8 cellular contexts compared by ENCODE assay signal in the genomic region with DNA sequence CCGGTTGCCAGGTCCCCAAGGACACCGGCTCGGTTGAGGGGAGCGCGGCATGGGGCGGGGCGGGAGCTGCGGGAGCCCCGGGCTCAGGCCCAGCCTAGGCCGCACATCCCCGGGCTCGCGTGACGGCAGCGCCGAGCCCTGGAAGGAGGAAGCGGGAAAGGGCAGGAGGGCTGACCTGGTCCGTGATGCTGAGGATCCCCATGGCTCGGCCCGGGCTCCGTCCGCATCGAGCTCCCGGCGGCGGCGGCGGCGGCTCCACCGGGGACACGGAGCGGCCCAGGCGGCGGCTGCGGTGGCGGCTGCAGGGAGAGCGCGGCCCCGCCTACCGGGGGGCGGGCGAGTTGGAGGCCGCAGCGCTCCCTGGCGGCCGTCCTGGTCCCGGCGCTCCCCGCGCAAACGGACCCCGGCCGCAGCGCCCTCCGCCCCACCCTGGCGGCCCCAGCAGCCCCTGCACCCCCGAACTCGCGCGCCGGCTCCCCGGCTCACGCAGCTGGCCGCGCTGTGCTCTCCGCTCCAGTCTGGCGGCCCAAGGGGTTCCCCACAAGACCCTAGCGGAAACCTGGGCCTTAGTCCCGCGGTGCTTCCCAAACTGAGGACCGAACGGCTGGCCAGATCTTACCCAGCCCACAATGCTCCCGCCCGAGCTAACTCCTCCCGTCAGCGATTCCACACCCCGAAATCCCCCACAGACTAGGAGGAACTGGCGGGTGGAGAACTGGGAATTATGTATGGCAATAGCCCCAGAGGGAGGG. TPM values are rescaled to one million over a fixed set of nuclear protein-coding genes. Genes with fewer than 3 reads are reported as not detected.
A peak's percentile ranks its signal among the peaks of the same experiment; 100 is the strongest.
DNase-seq lines count a peak whose midpoint lies in the region; ATAC-seq and TF ChIP-seq lines count a peak whose summit lies in the region.

TSS of gene ANKRD52 (minus strand) at position 317 of the 752 bp plus-strand sequence. CDS start at position 202, 115 bp downstream.

- peaks cover 11% of the 10 kb centered on the region for H3K4me1 Mint-ChIP-seq in activated T-helper 2 cell treated with anti-CD3 and anti-CD28 coated beads, Interferon-gamma antibody, Interleukin-2, Interleukin-4, amounts not matched to agents 10 μg/mL and 5 μg/mL and 100 μg/mL, durations not matched to agents 14 hours and 24 hours and 36 hours (ENCODE audit: low read depth)
- peaks cover 34% of the 10 kb centered on the region for H3K4me1 Mint-ChIP-seq in nephron progenitor cell
- peaks cover 20% of the 10 kb centered on the region for H3K4me1 Mint-ChIP-seq in stimulated activated naive CD8-positive, alpha-beta T cell treated with anti-CD3 and anti-CD28 coated beads, Interleukin-15, Interleukin-2, amounts not matched to agents 100 ng/mL and 50 ng/mL, for 24 hours (ENCODE audit: low read depth)

- peak; percentile 87 for ATAC-seq in GM21619 (IDR thresholded peaks at IDR 0.05; ENCODE audit: unreplicated experiment)

- peak; percentile 81 for DNase-seq in EH (ENCODE audit: low read depth)
- DNase-seq in KBM-7 = peak; percentile 81
- peak; percentile 79 for DNase-seq in RKO (ENCODE audit: low spot score)
- peak; percentile 80 for DNase-seq in activated T-helper 2 cell treated with anti-CD3 and anti-CD28 coated beads, Interferon-gamma antibody, Interleukin-2, Interleukin-4, amounts not matched to agents 10 μg/mL and 5 μg/mL and 100 μg/mL, durations not matched to agents 14 hours and 24 hours and 36 hours (ENCODE audit: low spot score)
- DNase-seq in fibroblast of the aortic adventitia (ENCODE audit: low read depth) = peak; percentile 87
- peak; percentile 89 for DNase-seq in nephron progenitor cell

- peak within 1 kb of the TSS; percentile 86 for H3K4me3 ChIP-seq in fibroblast of the aortic adventitia (ENCODE audit: low read depth, low read length)

- peaks cover 23% of the 10 kb centered on the region for H3K36me3 Mint-ChIP-seq in activated T-helper 2 cell treated with anti-CD3 and anti-CD28 coated beads, Interferon-gamma antibody, Interleukin-2, Interleukin-4, amounts not matched to agents 10 μg/mL and 5 μg/mL and 100 μg/mL, durations not matched to agents 14 hours and 24 hours and 36 hours (ENCODE audit: low read depth)
- H3K36me3 Mint-ChIP-seq in nephron progenitor cell (ENCODE audit: low read depth) = peaks cover 26% of the 10 kb centered on the region
- H3K36me3 Mint-ChIP-seq in stimulated activated naive CD8-positive, alpha-beta T cell treated with anti-CD3 and anti-CD28 coated beads, Interleukin-15, Interleukin-2, amounts not matched to agents 100 ng/mL and 50 ng/mL, for 24 hours (ENCODE audit: low read depth) = peaks cover 25% of the 10 kb centered on the region

- in situ Hi-C loops in KBM-7 (cut with MboI; ENCODE audit: low pct_unique_long_range_greater_than_20kb, low sequenced_read_pairs) = no loop called here

- peak; percentile 60 for TF ChIP-seq CTCF in fibroblast of the aortic adventitia (IDR thresholded peaks at IDR 0.05; ENCODE audit: insufficient read depth, low read length)
- TF ChIP-seq CTCF in nephron progenitor cell (IDR thresholded peaks at IDR 0.05) = peak; percentile 38

- H3K9me3 Mint-ChIP-seq in activated T-helper 2 cell treated with anti-CD3 and anti-CD28 coated beads, Interferon-gamma antibody, Interleukin-2, Interleukin-4, amounts not matched to agents 10 μg/mL and 5 μg/mL and 100 μg/mL, durations not matched to agents 14 hours and 24 hours and 36 hours = no peaks in the 10 kb centered on the region
- H3K9me3 Mint-ChIP-seq in nephron progenitor cell = no peaks in the 10 kb centered on the region
- H3K9me3 Mint-ChIP-seq in stimulated activated naive CD8-positive, alpha-beta T cell treated with anti-CD3 and anti-CD28 coated beads, Interleukin-15, Interleukin-2, amounts not matched to agents 100 ng/mL and 50 ng/mL, for 24 hours = no peaks in the 10 kb centered on the region

- H3K27ac Mint-ChIP-seq in activated T-helper 2 cell treated with anti-CD3 and anti-CD28 coated beads, Interferon-gamma antibody, Interleukin-2, Interleukin-4, amounts not matched to agents 10 μg/mL and 5 μg/mL and 100 μg/mL, durations not matched to agents 14 hours and 24 hours and 36 hours = peak within 1 kb of the TSS; percentile 73
- peak within 1 kb of the TSS; percentile 77 for H3K27ac Mint-ChIP-seq in nephron progenitor cell
- peak within 1 kb of the TSS; percentile 86 for H3K27ac Mint-ChIP-seq in stimulated activated naive CD8-positive, alpha-beta T cell treated with anti-CD3 and anti-CD28 coated beads, Interleukin-15, Interleukin-2, amounts not matched to agents 100 ng/mL and 50 ng/mL, for 24 hours

- peak within 1 kb of the TSS; percentile 87 for H3K4me3 Mint-ChIP-seq in activated T-helper 2 cell treated with anti-CD3 and anti-CD28 coated beads, Interferon-gamma antibody, Interleukin-2, Interleukin-4, amounts not matched to agents 10 μg/mL and 5 μg/mL and 100 μg/mL, durations not matched to agents 14 hours and 24 hours and 36 hours (ENCODE audit: low read depth)
- peak within 1 kb of the TSS; percentile 93 for H3K4me3 Mint-ChIP-seq in nephron progenitor cell
- peak within 1 kb of the TSS; percentile 88 for H3K4me3 Mint-ChIP-seq in stimulated activated naive CD8-positive, alpha-beta T cell treated with anti-CD3 and anti-CD28 coated beads, Interleukin-15, Interleukin-2, amounts not matched to agents 100 ng/mL and 50 ng/mL, for 24 hours

- intact Hi-C loops in activated T-helper 2 cell treated with anti-CD3 and anti-CD28 coated beads, Interferon-gamma antibody, Interleukin-2, Interleukin-4, amounts not matched to agents 10 μg/mL and 5 μg/mL and 100 μg/mL, durations not matched to agents 14 hours and 24 hours and 36 hours (cut with micrococcal nuclease) = loop anchor here (5.0 kb wide), 1 partner anchor 141 kb away; the partner anchor contains the start of genes RPL41 and ZC3H10

- H3K27me3 Mint-ChIP-seq in activated T-helper 2 cell treated with anti-CD3 and anti-CD28 coated beads, Interferon-gamma antibody, Interleukin-2, Interleukin-4, amounts not matched to agents 10 μg/mL and 5 μg/mL and 100 μg/mL, durations not matched to agents 14 hours and 24 hours and 36 hours (ENCODE audit: low read depth) = no peaks in the 10 kb centered on the region
- peaks cover 5% of the 10 kb centered on the region for H3K27me3 Mint-ChIP-seq in nephron progenitor cell (ENCODE audit: low read depth, poor library complexity)
- H3K27me3 Mint-ChIP-seq in stimulated activated naive CD8-positive, alpha-beta T cell treated with anti-CD3 and anti-CD28 coated beads, Interleukin-15, Interleukin-2, amounts not matched to agents 100 ng/mL and 50 ng/mL, for 24 hours = no peaks in the 10 kb centered on the region

RNA-seq across cellular contexts. Expression of gene ANKRD52, which starts in this region (rescaled TPM):
- 66.0 and 78.0 TPM in 2 replicates for total RNA-seq in activated T-helper 2 cell treated with anti-CD3 and anti-CD28 coated beads, Interferon-gamma antibody, Interleukin-2, Interleukin-4, amounts not matched to agents 10 μg/mL and 5 μg/mL and 100 μg/mL, durations not matched to agents 14 hours and 24 hours and 36 hours
- total RNA-seq in fibroblast of the aortic adventitia (ENCODE audit: low replicate concordance) = 8.7 and 20.0 TPM in 2 replicates

Comparison
In these comparisons a context has a peak if more than half of its experiments do, and no peak if none do; other contexts are left out.
1. Peak in every context shown above with its lines: DNase-seq, ATAC-seq and H3K4me3 ChIP-seq.